Comparison of ENCODE assay signal across 8 cellular contexts in genomic region chr14:88129306-88130056, GRCh38.
A peak's percentile ranks its signal among the peaks of the same experiment; 100 is the strongest.
DNase-seq lines count a peak whose midpoint lies in the region; ATAC-seq and TF ChIP-seq lines count a peak whose summit lies in the region.

No MANE protein-coding gene starts in this region.

- H2BK120ac ChIP-seq in neuronal stem cell (ENCODE audit: low read depth, low read length), result no peak overlapping the region

- intact Hi-C loops in PC-3 (cut with micrococcal nuclease), result no loop called here

- H2AK5ac ChIP-seq in neuronal stem cell (ENCODE audit: low read depth, low read length), result no peak overlapping the region

- peak; percentile 77 for DNase-seq in PC-3
- peak; percentile 97 for DNase-seq in fibroblast of mammary gland (ENCODE audit: low read depth)
- no peak for DNase-seq in neuronal stem cell (ENCODE audit: low spot score)
- DNase-seq in activated gamma-delta T cell treated with Interleukin-2 at 50 U/mL for 16 hours, result no peak
- no peak for DNase-seq in NCI-H2196 (lab: John Stamatoyannopoulos, UW; ENCODE audit: unreplicated experiment)

- no peak overlapping the region for H2BK15ac ChIP-seq in neuronal stem cell (ENCODE audit: low read length)

- peaks cover 15% of the 10 kb centered on the region; the same call in 1 of the 2 replicates for H3K9me3 ChIP-seq in BLaER1
- no peaks in the 10 kb centered on the region for H3K9me3 ChIP-seq in PC-3 (ENCODE audit: low read length)
- H3K9me3 ChIP-seq in neuronal stem cell (replicated peaks in 1 of 2; ENCODE audit: control insufficient read depth in 2 of 2, insufficient read depth in 1 of 2, low read depth in 1 of 2, low read length in 2 of 2), result peaks cover 0 to 2% of the 10 kb centered on the region in 2 donors

- H3K4me3 ChIP-seq in BLaER1, result 0 out of 2 replicates have a peak overlapping the region, but pooled peaks have one; percentile 9
- no peak overlapping the region for H3K4me3 ChIP-seq in PC-3 (ENCODE audit: low read length)
- no peak overlapping the region for H3K4me3 ChIP-seq in fibroblast of mammary gland (ENCODE audit: control insufficient read depth, low read depth, low read length)
- H3K4me3 ChIP-seq in rectal smooth muscle tissue (ENCODE audit: low read length), result no peak overlapping the region
- H3K4me3 ChIP-seq in neuronal stem cell (ENCODE audit: low read length in 2 of 2), result no peak overlapping the region

- H2AFZ ChIP-seq in PC-3 (ENCODE audit: low read length) (peak overlapping the region; percentile 58; the same call in 1 of the 2 replicates), neuronal stem cell (ENCODE audit: low read length) (no peak overlapping the region)

- no peaks in the 10 kb centered on the region for H3K27me3 ChIP-seq in BLaER1
- H3K27me3 ChIP-seq in PC-3 (ENCODE audit: low read length), result no peaks in the 10 kb centered on the region
- H3K27me3 ChIP-seq in rectal smooth muscle tissue (ENCODE audit: control insufficient read depth, insufficient read depth, low read length), result no peaks in the 10 kb centered on the region
- H3K27me3 ChIP-seq in neuronal stem cell (ENCODE audit: control insufficient read depth in 3 of 3, insufficient read depth in 3 of 3, low read depth in 1 of 3, low read length in 3 of 3), result no peaks in the 10 kb centered on the region

- H3K79me1 ChIP-seq in neuronal stem cell (ENCODE audit: low read depth, low read length), result no peaks in the 10 kb centered on the region

- no peak overlapping the region; the same call in 1 of the 2 replicates for H3K9ac ChIP-seq in BLaER1
- H3K9ac ChIP-seq in PC-3 (ENCODE audit: low read length), result no peak overlapping the region
- no peak overlapping the region for H3K9ac ChIP-seq in rectal smooth muscle tissue (ENCODE audit: low read length)
- no peak overlapping the region for H3K9ac ChIP-seq in neuronal stem cell (ENCODE audit: low read depth, low read length, poor library complexity)

- H4K20me1 ChIP-seq in BLaER1 (no peaks in the 10 kb centered on the region), PC-3 (ENCODE audit: low read length) (no peaks in the 10 kb centered on the region)

- WGBS in neuronal stem cell (ENCODE audit: extremely low coverage in 2 of 2, insufficient read length in 2 of 2, insufficient replicate concordance in 1 of 2), 2 donors, result no CpG with 5 or more reads among the region's 2 CpGs

- peaks cover 5% of the 10 kb centered on the region for H3F3A ChIP-seq in PC-3 (ENCODE audit: low read length, unreplicated experiment)

- no peak overlapping the region for H3K23ac ChIP-seq in neuronal stem cell (ENCODE audit: low read depth, low read length, poor library complexity)

- POLR2A ChIA-PET in PC-3 (lab: Charles Lee; ENCODE audit: unreplicated experiment), result no interaction called here

- peak overlapping the region; percentile 36 for H3K27ac ChIP-seq in BLaER1
- H3K27ac ChIP-seq in PC-3 (ENCODE audit: low read length), result peak overlapping the region; percentile 64
- H3K27ac ChIP-seq in rectal smooth muscle tissue (ENCODE audit: low read depth, low read length), result peak overlapping the region; percentile 9
- no peak overlapping the region for H3K27ac ChIP-seq in neuronal stem cell (replicated peaks; ENCODE audit: low read length)

- H2BK5ac ChIP-seq in neuronal stem cell (ENCODE audit: low read length), result no peak overlapping the region

- peak overlapping the region; percentile 63 for H3K4me2 ChIP-seq in BLaER1
- peak overlapping the region; percentile 40 for H3K4me2 ChIP-seq in PC-3 (ENCODE audit: low read length)
- H3K4me2 ChIP-seq in neuronal stem cell (ENCODE audit: insufficient read depth, low read length, poor library complexity, severe bottlenecking), result no peak overlapping the region

- no peak overlapping the region for H2BK12ac ChIP-seq in neuronal stem cell (ENCODE audit: low read length)

- H3K36me3 ChIP-seq in BLaER1 (no peaks in the 10 kb centered on the region), PC-3 (ENCODE audit: low read depth, low read length) (no peaks in the 10 kb centered on the region), rectal smooth muscle tissue (ENCODE audit: control insufficient read depth, insufficient read depth, low read length) (no peaks in the 10 kb centered on the region), neuronal stem cell (replicated peaks in 1 of 2; ENCODE audit: control insufficient read depth in 2 of 2, insufficient read depth in 2 of 2, low read length in 2 of 2) (no peaks in the 10 kb centered on the region)

- H3K9me2 ChIP-seq in PC-3 (replicated peaks; ENCODE audit: low read length), result no peaks in the 10 kb centered on the region

- ATAC-seq in GM21529 (IDR thresholded peaks at IDR 0.05; ENCODE audit: unreplicated experiment) (peak; percentile 83), PC-3 (peak; percentile 73)

- BruUV-seq in PC-3 (replicated peaks; lab: Mats Ljungman, UMichigan), result no TSS peak

- no peak overlapping the region for H3K18ac ChIP-seq in neuronal stem cell (ENCODE audit: low read length)

- H3K79me2 ChIP-seq in PC-3 (ENCODE audit: low read length), result no peaks in the 10 kb centered on the region

- H3K4ac ChIP-seq in neuronal stem cell (ENCODE audit: low read length), result no peak overlapping the region

- H3K14ac ChIP-seq in neuronal stem cell (ENCODE audit: low read length), result no peak overlapping the region

- CTCF ChIA-PET in PC-3 (lab: Charles Lee), result no interaction called here

- peak; percentile 41; the same call in 1 of the 2 replicates for TF ChIP-seq CTCF in PC-3 (conservative IDR thresholded peaks at IDR 0.05; ENCODE audit: low read depth, low read length)
- TF ChIP-seq CTCF in fibroblast of mammary gland (conservative IDR thresholded peaks at IDR 0.05; ENCODE audit: control insufficient read depth, insufficient read depth, low read depth, low read length), result peak; percentile 34

- no peak overlapping the region for H4K8ac ChIP-seq in neuronal stem cell (ENCODE audit: low read depth, low read length)

- H4K91ac ChIP-seq in neuronal stem cell (ENCODE audit: low read depth, low read length, poor library complexity), result no peak overlapping the region

- peaks cover 20% of the 10 kb centered on the region for H3K4me1 ChIP-seq in BLaER1
- peaks cover 23% of the 10 kb centered on the region for H3K4me1 ChIP-seq in PC-3 (ENCODE audit: insufficient read depth, low read length)
- no peaks in the 10 kb centered on the region for H3K4me1 ChIP-seq in rectal smooth muscle tissue (ENCODE audit: control insufficient read depth, insufficient read depth, low read length)
- H3K4me1 ChIP-seq in neuronal stem cell (ENCODE audit: control insufficient read depth in 2 of 2, insufficient read depth in 1 of 2, low read depth in 1 of 2, low read length in 2 of 2), result no peaks in the 10 kb centered on the region

Comparison
In these comparisons a context has a peak if more than half of its experiments do, and no peak if none do; other contexts are left out.
1. DNase-seq: peak in PC-3 (single experiment) and fibroblast of mammary gland (single experiment); none in neuronal stem cell (single experiment), activated gamma-delta T cell treated with Interleukin-2 at 50 U/mL for 16 hours (single experiment) and NCI-H2196 (single experiment).